In genomic region chr19:40663712-40664692, GRCh38 we compare ENCODE assay signal across 8 cellular contexts. TPM values are rescaled to one million over a fixed set of nuclear protein-coding genes. Genes with fewer than 3 reads are reported as not detected.
DNase-seq lines count a peak whose midpoint lies in the region; ATAC-seq and TF ChIP-seq lines count a peak whose summit lies in the region.

No MANE protein-coding gene starts in this region.

- no peaks in the 10 kb centered on the region for H3K27me3 ChIP-seq in breast epithelium
- H3K27me3 ChIP-seq in right lobe of liver, result no peaks in the 10 kb centered on the region
- no peaks in the 10 kb centered on the region for H3K27me3 ChIP-seq in transverse colon

- H3K4me3 ChIP-seq in breast epithelium, result peak overlapping the region; percentile 54 to 81 (median 69)
- peak overlapping the region; percentile 60 to 81 (median 81) for H3K4me3 ChIP-seq in right lobe of liver
- H3K4me3 ChIP-seq in transverse colon, result peak overlapping the region in 3 of 4 donors; percentile 45 to 71 (median 57)

- no peak for TF ChIP-seq EP300 in transverse colon (IDR thresholded peaks at IDR 0.05; ENCODE audit: low read depth)

- H3K9me3 ChIP-seq in breast epithelium (no peaks in the 10 kb centered on the region), right lobe of liver (no peaks in the 10 kb centered on the region), transverse colon (no peaks in the 10 kb centered on the region)

- H3K36me3 ChIP-seq in breast epithelium (no peaks in the 10 kb centered on the region), right lobe of liver (peaks cover 0 to 4% (median 0%) of the 10 kb centered on the region in 4 donors), transverse colon (peaks cover 0 to 2% (median 0%) of the 10 kb centered on the region in 4 donors)

- 47% methylated on average over 12 of the region's 22 CpGs for WGBS in right lobe of liver (ENCODE audit: insufficient coverage, low coverage, low lambda C conversion rate, missing lambda C conversion rate)
- WGBS in transverse colon (ENCODE audit: low coverage in 1 of 2), 2 donors, result 51 to 71% methylated on average over 5 to 22 of the region's 22 CpGs

- TF ChIP-seq CTCF in breast epithelium (IDR thresholded peaks at IDR 0.05) (no peak), right lobe of liver (IDR thresholded peaks at IDR 0.05) (no peak), transverse colon (IDR thresholded peaks at IDR 0.05) (no peak)

- TF ChIP-seq POLR2A in breast epithelium (IDR thresholded peaks at IDR 0.05) (no peak), right lobe of liver (IDR thresholded peaks at IDR 0.05) (no peak), transverse colon (IDR thresholded peaks at IDR 0.05) (no peak)

- intact Hi-C loops in breast epithelium (cut with DNase I; ENCODE audit: low total_unique reads) (loop anchor here (5.0 to 10.0 kb wide), 2 partner anchors 88 to 151 kb away; partner anchors contain the start of genes ACTMAP and SNRPA), right lobe of liver (cut with DNase I) (loop anchor here in 1 of 2 donors (10.0 kb wide), 2 partner anchors 141 to 481 kb away; no protein-coding TSS in a partner anchor), transverse colon (cut with DNase I; ENCODE audit: low total_unique reads) (loop anchor here (5.0 kb wide), 2 partner anchors 158 to 478 kb away; no protein-coding TSS in a partner anchor)

- H3K27ac ChIP-seq in breast epithelium (peak overlapping the region; percentile 80 to 91), right lobe of liver (peak overlapping the region in 1 of 3 donors; percentile 31), transverse colon (peak overlapping the region; percentile 80 to 93 (median 87))

- in situ Hi-C loops in transverse colon (cut with MboI; ENCODE audit: low pct_ligation_motif_present in 1 of 4, low pct_unique_long_range_greater_than_20kb in 1 of 4, low sequenced_read_pairs in 3 of 4), result loop anchor here in 3 of 4 donors (5.0 to 25.0 kb wide), 6 partner anchors 151 to 598 kb away; partner anchors contain the start of gene HNRNPUL1 (in 1 of the 3)

- H3K4me1 ChIP-seq in breast epithelium (no peaks in the 10 kb centered on the region), right lobe of liver (peaks cover 0 to 4% (median 1%) of the 10 kb centered on the region in 4 donors), transverse colon (peaks cover 7 to 14% (median 11%) of the 10 kb centered on the region in 4 donors)

- DNase-seq in Daoy (ENCODE audit: low read depth) (peak; percentile 49), NCI-H69 (lab: John Stamatoyannopoulos, UW) (peak; percentile 33), breast epithelium (ENCODE audit: low spot score in 2 of 2) (no peak), right lobe of liver (no peak), transverse colon (no peak), HuH-7 (ENCODE audit: low spot score) (no peak), NCI-H2107 (lab: John Stamatoyannopoulos, UW) (no peak), NOMO-1 treated with DMSO at 0.1 percent for 48 hours (lab: John Stamatoyannopoulos, UW; ENCODE audit: unreplicated experiment) (no peak)

- ATAC-seq in right lobe of liver, result peak in 1 of 4 donors; percentile 18

RNA-seq across cellular contexts. Expression of gene NUMBL, which starts 26.4 kb away (rescaled TPM):
- 16.4 and 22.7 TPM in 2 replicates for total RNA-seq in Daoy (2014; rRNA removed; shearing (Covaris generic))
- total RNA-seq in breast epithelium, result 10 to 100 TPM; 24.6 to 34.7 (median 30.9) TPM
- 10 to 100 TPM in 3 of 6 experiments, 1 to 10 TPM in 3; 6.1 to 19.6 (median 10.5) TPM for total RNA-seq in right lobe of liver
- total RNA-seq in transverse colon, result 10 to 100 TPM in 3 of 4 donors, 1 to 10 TPM in 1; 9.0 to 44.9 (median 20.4) TPM

RNA-seq across cellular contexts. Expression of gene COQ8B, which starts 52.7 kb away (rescaled TPM):
- 20.0 and 31.0 TPM in 2 replicates for total RNA-seq in Daoy (2014; rRNA removed; shearing (Covaris generic))
- total RNA-seq in breast epithelium (10 to 100 TPM; 28.2 to 50.8 (median 45.7) TPM), right lobe of liver (10 to 100 TPM; 15.1 to 30.6 (median 25.6) TPM), transverse colon (10 to 100 TPM; 15.3 to 41.2 (median 36.5) TPM)

RNA-seq across cellular contexts. Expression of gene ITPKC, which starts 52.9 kb away (rescaled TPM):
- 4.9 and 5.3 TPM in 2 replicates for total RNA-seq in Daoy (2014; rRNA removed; shearing (Covaris generic))
- total RNA-seq in breast epithelium (10 to 100 TPM; 41.8 to 71.6 (median 55.1) TPM), right lobe of liver (10 to 100 TPM in 3 of 6 experiments, 1 to 10 TPM in 3; 6.8 to 19.7 (median 11.1) TPM), transverse colon (10 to 100 TPM; 14.7 to 56.1 (median 33.8) TPM)

Comparison
In these comparisons a context has a peak if more than half of its experiments do, and no peak if none do; other contexts are left out.
1. DNase-seq: peak in Daoy (single experiment) and NCI-H69 (single experiment); none in breast epithelium (0 of 2), right lobe of liver (0 of 3), transverse colon (single experiment), HuH-7 (single experiment), NCI-H2107 (single experiment) and NOMO-1 treated with DMSO at 0.1 percent for 48 hours (single experiment).
2. Peak in every context shown above with its lines, with median percentiles within 50 percentile points of each other: H3K4me3 ChIP-seq.